Comparison of ENCODE assay signal across 19 cellular contexts in the genomic region with DNA sequence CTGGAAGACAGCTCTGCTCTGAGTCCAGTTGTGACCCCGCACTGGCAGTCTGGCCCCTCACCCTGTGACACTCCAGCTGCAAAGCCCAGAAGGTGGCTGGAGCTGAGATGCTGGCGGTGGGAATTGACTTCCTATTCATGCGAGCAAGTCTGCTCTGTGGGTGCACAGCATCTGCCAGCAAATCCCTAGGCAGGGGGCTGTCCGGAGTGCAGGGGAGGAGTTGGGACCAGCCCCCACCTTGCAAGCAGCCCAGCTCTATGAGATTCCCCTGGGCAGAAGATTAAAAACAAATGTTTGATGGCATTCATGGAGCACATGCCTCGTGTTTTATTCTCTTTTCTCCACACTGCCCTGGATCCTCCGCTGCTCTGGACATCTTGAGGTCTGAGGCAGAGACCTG.
DNase-seq lines count a peak whose midpoint lies in the region; ATAC-seq and TF ChIP-seq lines count a peak whose summit lies in the region.
"Had no signal": no experiment of that assay in that cellular context is flagged by ENCODE, and none has a peak within 500 bp of the region (broad histone marks: within the 10 kb centered on the region; RNA-seq: fewer than 3 reads in every experiment).

No MANE protein-coding gene starts in this region.

- intact Hi-C loops in ovary (cut with DNase I), result no loop called here

- no peak for TF ChIP-seq POLR2A in ovary (IDR thresholded peaks at IDR 0.05)

- no peak overlapping the region for H3K4me3 Mint-ChIP-seq in osteocyte (ENCODE audit: unreplicated experiment)

- peak overlapping the region; percentile 83 for H3K27ac Mint-ChIP-seq in osteocyte (ENCODE audit: unreplicated experiment)

- TF ChIP-seq CTCF in osteocyte (IDR thresholded peaks at IDR 0.05) (no peak), ovary (IDR thresholded peaks at IDR 0.05) (no peak)

- peaks cover 20% of the 10 kb centered on the region for H3K4me1 Mint-ChIP-seq in osteocyte (ENCODE audit: unreplicated experiment)

- no peaks in the 10 kb centered on the region for H3K9me3 ChIP-seq in ovary
- H3K9me3 ChIP-seq: neutrophil had no signal

- H3K27me3 ChIP-seq in ovary, result no peaks in the 10 kb centered on the region
- H3K27me3 ChIP-seq: ascending aorta, neutrophil, right atrium auricular region had no signal

- H3K36me3 ChIP-seq in ovary, result no peaks in the 10 kb centered on the region
- H3K36me3 ChIP-seq: neutrophil, right atrium auricular region had no signal

- 71 to 78% (median 76%) methylated on average over 6 of the region's 6 CpGs for WGBS in ovary, 3 donors

- ATAC-seq in SK-N-SH treated with all-trans-retinoic acid at 6 μM for 48 hours (peak; percentile 28), GM19467 (IDR thresholded peaks at IDR 0.05; ENCODE audit: unreplicated experiment) (no peak)

- no peak overlapping the region for H3K27ac ChIP-seq in ovary
- H3K27ac ChIP-seq: ascending aorta, neutrophil, right atrium auricular region had no signal

- no peak overlapping the region for H3K4me3 ChIP-seq in ovary
- H3K4me3 ChIP-seq: ascending aorta, right atrium auricular region had no signal

- no peaks in the 10 kb centered on the region for H3K4me1 ChIP-seq in ovary (ENCODE audit: insufficient read depth)
- H3K4me1 ChIP-seq: ascending aorta, right atrium auricular region had no signal

- no peak for TF ChIP-seq EP300 in ovary (IDR thresholded peaks at IDR 0.05)

- peak; percentile 27 for DNase-seq in ELF-1 (ENCODE audit: low read depth, low spot score)
- peak; percentile 54 for DNase-seq in fibroblast of gingiva (ENCODE audit: low read depth)
- no peak for DNase-seq in osteocyte (ENCODE audit: extremely low spot score, unreplicated experiment)
- DNase-seq in NCI-H748 (lab: John Stamatoyannopoulos, UW; ENCODE audit: unreplicated experiment), result no peak
- DNase-seq in ovary, result no peak
- DNase-seq: activated CD4-positive, alpha-beta T cell treated with anti-CD3 and anti-CD28 coated beads, Interleukin-2, amount 50 U/mL, for 48 hours; activated naive CD4-positive, alpha-beta T cell; DND-41; foreskin melanocyte; midbrain; NCI-H1417; NCI-H524 treated with DMSO at 0.1 percent for 48 hours; Right ventricle myocardium superior; T-helper 1 cell had no signal

- no peaks in the 10 kb centered on the region for H3K27me3 Mint-ChIP-seq in osteocyte (ENCODE audit: unreplicated experiment)

- H3K36me3 Mint-ChIP-seq in osteocyte (ENCODE audit: unreplicated experiment), result peaks cover 25% of the 10 kb centered on the region

- peaks cover 20% of the 10 kb centered on the region for H3K9me3 Mint-ChIP-seq in osteocyte (ENCODE audit: unreplicated experiment)

TF ChIP-seq in SK-N-SH treated with all-trans-retinoic acid at 6 μM for 48 hours, 23 proteins besides CTCF, POLR2A, EP300 and RAD21:
- no peak for TF ChIP-seq ISL1 (CRISPR knock-in tag; IDR thresholded peaks at IDR 0.05)
- no peak for TF ChIP-seq POU6F1 (CRISPR knock-in tag; IDR thresholded peaks at IDR 0.05; ENCODE audit: borderline replicate concordance, low read depth)
- no peak for TF ChIP-seq ZFP30 (CRISPR knock-in tag; IDR thresholded peaks at IDR 0.05)
- no peak for TF ChIP-seq SNAI2 (CRISPR knock-in tag; IDR thresholded peaks at IDR 0.05)
- TF ChIP-seq ZNF565 (CRISPR knock-in tag; conservative IDR thresholded peaks at IDR 0.05; ENCODE audit: low read depth), result no peak
- TF ChIP-seq, protein P1, sequence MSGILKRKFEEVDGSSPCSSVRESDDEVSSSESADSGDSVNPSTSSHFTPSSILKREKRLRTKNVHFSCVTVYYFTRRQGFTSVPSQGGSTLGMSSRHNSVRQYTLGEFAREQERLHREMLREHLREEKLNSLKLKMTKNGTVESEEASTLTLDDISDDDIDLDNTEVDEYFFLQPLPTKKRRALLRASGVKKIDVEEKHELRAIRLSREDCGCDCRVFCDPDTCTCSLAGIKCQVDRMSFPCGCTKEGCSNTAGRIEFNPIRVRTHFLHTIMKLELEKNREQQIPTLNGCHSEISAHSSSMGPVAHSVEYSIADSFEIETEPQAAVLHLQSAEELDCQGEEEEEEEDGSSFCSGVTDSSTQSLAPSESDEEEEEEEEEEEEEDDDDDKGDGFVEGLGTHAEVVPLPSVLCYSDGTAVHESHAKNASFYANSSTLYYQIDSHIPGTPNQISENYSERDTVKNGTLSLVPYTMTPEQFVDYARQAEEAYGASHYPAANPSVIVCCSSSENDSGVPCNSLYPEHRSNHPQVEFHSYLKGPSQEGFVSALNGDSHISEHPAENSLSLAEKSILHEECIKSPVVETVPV (CRISPR knock-in tag; IDR thresholded peaks at IDR 0.05), result no peak
- no peak for TF ChIP-seq CREB5 (CRISPR knock-in tag; IDR thresholded peaks at IDR 0.05; ENCODE audit: low read depth)
- TF ChIP-seq ARNTL (CRISPR knock-in tag; IDR thresholded peaks at IDR 0.05; ENCODE audit: borderline replicate concordance, low read depth), result no peak

Comparison
In these comparisons a context has a peak if more than half of its experiments do, and no peak if none do; other contexts are left out.
1. DNase-seq: peak in ELF-1 (single experiment) and fibroblast of gingiva (single experiment); none in osteocyte (single experiment), NCI-H748 (single experiment) and ovary (0 of 5).